Comparison of ENCODE assay signal across 1 cellular context in the genomic region with DNA sequence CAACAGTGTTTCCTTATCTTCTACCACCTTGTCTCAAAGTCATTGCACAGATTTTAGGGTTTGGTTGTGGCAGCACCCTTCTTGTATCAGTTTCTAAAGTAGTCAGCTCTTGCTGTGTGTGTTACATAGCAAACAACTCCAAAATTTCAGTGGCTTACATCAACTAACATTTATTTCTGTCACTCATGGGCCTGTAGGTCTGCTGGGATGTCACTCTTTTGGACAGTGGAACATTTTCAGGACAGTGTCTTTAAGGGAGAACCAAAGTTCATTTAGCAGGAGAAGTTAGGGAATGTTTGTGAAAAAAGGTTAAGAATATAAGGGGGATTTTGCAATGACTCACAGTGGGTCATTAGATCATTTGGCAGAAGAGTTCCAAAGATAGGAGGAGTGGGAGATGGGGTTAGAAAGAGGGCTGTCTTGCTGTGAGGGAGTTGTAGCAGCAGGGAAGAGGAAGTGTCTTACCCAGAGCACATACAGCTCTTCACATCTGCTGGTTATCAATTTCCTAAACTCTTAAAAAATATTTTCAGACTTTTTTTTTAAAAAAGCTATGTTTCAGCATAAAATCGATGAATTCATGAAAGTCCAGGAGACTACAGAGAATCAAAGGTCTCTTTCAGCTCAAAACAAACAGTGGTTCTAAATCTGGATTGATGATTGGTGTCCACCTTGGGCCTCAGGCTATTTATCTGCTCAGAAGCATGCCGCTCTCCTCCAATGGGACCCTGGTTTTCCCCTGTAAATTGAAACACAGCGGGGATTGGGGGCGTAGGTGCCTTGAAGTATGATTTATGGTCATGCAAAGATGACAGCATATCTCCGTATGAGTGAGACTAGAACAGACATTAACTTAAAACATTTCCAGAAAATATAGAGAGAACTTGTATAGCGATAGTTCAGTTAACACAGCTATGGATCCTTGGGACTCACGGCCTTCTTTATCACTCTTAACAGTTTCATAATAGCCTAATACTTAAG.
TF ChIP-seq lines count a peak whose summit lies in the region.

No MANE protein-coding gene starts in this region.

TF ChIP-seq in GM12878, 131 proteins besides CTCF, POLR2A, EP300 and RAD21:
- no peak for TF ChIP-seq SIN3A (IDR thresholded peaks at IDR 0.05; ENCODE audit: low read depth, low read length)
- no peak for TF ChIP-seq JUNB (IDR thresholded peaks at IDR 0.05)
- 0 out of 2 replicates have a peak, but pooled peaks have one; percentile 13 for TF ChIP-seq RUNX3 (IDR thresholded peaks at IDR 0.05; ENCODE audit: low read length)
